In the genomic region with DNA sequence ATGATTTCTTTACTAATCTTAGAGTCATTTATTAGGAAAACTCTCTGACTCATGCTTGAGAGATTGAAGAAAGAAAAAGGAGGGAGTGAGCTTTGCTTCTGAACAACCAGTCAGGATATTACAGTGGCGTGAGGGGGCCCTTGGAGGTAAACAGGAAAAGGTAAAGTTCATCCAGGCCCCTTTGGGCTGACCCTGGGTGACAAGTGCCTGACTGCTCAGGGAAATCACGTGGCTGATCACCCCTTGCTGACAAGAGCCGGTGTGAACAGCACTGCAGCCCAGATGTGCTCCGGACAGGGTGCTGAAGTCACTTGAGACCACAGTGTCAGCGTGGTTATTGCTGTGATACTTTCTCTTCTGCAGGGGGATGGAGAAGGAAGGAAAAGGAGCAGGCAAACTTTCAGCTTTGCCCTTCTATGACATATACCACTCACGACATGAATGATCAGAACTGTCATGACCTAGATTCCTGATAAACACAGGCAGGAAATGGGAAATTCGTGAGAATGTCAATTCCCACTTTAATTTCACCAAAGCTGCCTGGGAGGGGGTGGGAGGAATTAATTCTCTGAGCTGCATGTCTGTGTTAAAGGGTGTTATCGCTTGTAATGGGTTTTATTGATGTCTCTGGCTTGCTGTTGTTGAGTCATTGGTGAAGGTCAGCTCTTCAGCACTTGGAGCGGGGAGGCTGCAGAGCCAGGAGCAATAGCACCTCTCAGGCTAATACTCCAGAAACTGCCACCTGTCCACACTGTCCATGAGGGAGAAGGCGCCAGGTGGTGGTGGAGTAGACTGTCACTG, we compare ENCODE assay signal across 1 cellular context.
TF ChIP-seq lines count a peak whose summit lies in the region.

No MANE protein-coding gene starts in this region.

TF ChIP-seq in HepG2, 621 proteins besides CTCF, POLR2A, EP300 and RAD21 (continued from another document and continues in another):
- TF ChIP-seq, protein P1, sequence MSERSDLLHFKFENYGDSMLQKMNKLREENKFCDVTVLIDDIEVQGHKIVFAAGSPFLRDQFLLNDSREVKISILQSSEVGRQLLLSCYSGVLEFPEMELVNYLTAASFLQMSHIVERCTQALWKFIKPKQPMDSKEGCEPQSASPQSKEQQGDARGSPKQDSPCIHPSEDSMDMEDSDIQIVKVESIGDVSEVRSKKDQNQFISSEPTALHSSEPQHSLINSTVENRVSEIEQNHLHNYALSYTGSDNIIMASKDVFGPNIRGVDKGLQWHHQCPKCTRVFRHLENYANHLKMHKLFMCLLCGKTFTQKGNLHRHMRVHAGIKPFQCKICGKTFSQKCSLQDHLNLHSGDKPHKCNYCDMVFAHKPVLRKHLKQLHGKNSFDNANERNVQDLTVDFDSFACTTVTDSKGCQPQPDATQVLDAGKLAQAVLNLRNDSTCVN (CRISPR knock-in tag; IDR thresholded peaks at IDR 0.05; ENCODE audit: borderline replicate concordance) = peak; percentile 71; the same call in 1 of the 2 replicates
- peak; percentile 60; the same call in 1 of the 2 replicates for TF ChIP-seq HIVEP1 (CRISPR knock-in tag; IDR thresholded peaks at IDR 0.05)
- TF ChIP-seq ZNF816 (CRISPR knock-in tag; IDR thresholded peaks at IDR 0.05; ENCODE audit: borderline replicate concordance) = peak; percentile 50; the same call in 1 of the 2 replicates
- peak; percentile 76 for TF ChIP-seq FOXK1 (CRISPR knock-in tag; IDR thresholded peaks at IDR 0.05; ENCODE audit: borderline replicate concordance, low read depth)
- TF ChIP-seq, protein P2, sequence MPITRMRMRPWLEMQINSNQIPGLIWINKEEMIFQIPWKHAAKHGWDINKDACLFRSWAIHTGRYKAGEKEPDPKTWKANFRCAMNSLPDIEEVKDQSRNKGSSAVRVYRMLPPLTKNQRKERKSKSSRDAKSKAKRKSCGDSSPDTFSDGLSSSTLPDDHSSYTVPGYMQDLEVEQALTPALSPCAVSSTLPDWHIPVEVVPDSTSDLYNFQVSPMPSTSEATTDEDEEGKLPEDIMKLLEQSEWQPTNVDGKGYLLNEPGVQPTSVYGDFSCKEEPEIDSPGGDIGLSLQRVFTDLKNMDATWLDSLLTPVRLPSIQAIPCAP (CRISPR knock-in tag; IDR thresholded peaks at IDR 0.05; ENCODE audit: low read depth) = 0 out of 2 replicates have a peak, but pooled peaks have one; percentile 26
- peak; percentile 81; the same call in 1 of the 2 replicates for TF ChIP-seq ZNF451 (CRISPR knock-in tag; IDR thresholded peaks at IDR 0.05)
- TF ChIP-seq CREB1 (IDR thresholded peaks at IDR 0.05) = no peak
- TF ChIP-seq CREB1 (CRISPR knock-in tag; IDR thresholded peaks at IDR 0.05) = 0 out of 2 replicates have a peak, but pooled peaks have one; percentile 45
- peak; percentile 85 for TF ChIP-seq PPARG (CRISPR knock-in tag; conservative IDR thresholded peaks at IDR 0.05)
- peak; percentile 93 for TF ChIP-seq FOXJ3 (CRISPR knock-in tag; IDR thresholded peaks at IDR 0.05; ENCODE audit: borderline replicate concordance)
- TF ChIP-seq ZNF629 (CRISPR knock-in tag; conservative IDR thresholded peaks at IDR 0.05) = peak; percentile 38; the same call in 1 of the 2 replicates
- TF ChIP-seq, protein P3, sequence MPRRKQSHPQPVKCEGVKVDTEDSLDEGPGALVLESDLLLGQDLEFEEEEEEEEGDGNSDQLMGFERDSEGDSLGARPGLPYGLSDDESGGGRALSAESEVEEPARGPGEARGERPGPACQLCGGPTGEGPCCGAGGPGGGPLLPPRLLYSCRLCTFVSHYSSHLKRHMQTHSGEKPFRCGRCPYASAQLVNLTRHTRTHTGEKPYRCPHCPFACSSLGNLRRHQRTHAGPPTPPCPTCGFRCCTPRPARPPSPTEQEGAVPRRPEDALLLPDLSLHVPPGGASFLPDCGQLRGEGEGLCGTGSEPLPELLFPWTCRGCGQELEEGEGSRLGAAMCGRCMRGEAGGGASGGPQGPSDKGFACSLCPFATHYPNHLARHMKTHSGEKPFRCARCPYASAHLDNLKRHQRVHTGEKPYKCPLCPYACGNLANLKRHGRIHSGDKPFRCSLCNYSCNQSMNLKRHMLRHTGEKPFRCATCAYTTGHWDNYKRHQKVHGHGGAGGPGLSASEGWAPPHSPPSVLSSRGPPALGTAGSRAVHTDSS (CRISPR knock-in tag; conservative IDR thresholded peaks at IDR 0.05) = no peak
- no peak for TF ChIP-seq U2AF2 (IDR thresholded peaks at IDR 0.05; ENCODE audit: low read depth, low read length)
- TF ChIP-seq, protein P4, sequence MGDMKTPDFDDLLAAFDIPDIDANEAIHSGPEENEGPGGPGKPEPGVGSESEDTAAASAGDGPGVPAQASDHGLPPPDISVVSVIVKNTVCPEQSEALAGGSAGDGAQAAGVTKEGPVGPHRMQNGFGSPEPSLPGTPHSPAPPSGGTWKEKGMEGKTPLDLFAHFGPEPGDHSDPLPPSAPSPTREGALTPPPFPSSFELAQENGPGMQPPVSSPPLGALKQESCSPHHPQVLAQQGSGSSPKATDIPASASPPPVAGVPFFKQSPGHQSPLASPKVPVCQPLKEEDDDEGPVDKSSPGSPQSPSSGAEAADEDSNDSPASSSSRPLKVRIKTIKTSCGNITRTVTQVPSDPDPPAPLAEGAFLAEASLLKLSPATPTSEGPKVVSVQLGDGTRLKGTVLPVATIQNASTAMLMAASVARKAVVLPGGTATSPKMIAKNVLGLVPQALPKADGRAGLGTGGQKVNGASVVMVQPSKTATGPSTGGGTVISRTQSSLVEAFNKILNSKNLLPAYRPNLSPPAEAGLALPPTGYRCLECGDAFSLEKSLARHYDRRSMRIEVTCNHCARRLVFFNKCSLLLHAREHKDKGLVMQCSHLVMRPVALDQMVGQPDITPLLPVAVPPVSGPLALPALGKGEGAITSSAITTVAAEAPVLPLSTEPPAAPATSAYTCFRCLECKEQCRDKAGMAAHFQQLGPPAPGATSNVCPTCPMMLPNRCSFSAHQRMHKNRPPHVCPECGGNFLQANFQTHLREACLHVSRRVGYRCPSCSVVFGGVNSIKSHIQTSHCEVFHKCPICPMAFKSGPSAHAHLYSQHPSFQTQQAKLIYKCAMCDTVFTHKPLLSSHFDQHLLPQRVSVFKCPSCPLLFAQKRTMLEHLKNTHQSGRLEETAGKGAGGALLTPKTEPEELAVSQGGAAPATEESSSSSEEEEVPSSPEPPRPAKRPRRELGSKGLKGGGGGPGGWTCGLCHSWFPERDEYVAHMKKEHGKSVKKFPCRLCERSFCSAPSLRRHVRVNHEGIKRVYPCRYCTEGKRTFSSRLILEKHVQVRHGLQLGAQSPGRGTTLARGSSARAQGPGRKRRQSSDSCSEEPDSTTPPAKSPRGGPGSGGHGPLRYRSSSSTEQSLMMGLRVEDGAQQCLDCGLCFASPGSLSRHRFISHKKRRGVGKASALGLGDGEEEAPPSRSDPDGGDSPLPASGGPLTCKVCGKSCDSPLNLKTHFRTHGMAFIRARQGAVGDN (CRISPR knock-in tag; IDR thresholded peaks at IDR 0.05) = peak; percentile 96
- TF ChIP-seq ZKSCAN8 (CRISPR knock-in tag; IDR thresholded peaks at IDR 0.05; ENCODE audit: borderline replicate concordance) = peak; percentile 36; the same call in 1 of the 2 replicates
- no peak; the same call in 1 of the 2 replicates for TF ChIP-seq SP4 (CRISPR knock-in tag; IDR thresholded peaks at IDR 0.05)
- peak; percentile 64; the same call in 1 of the 2 replicates for TF ChIP-seq RFXAP (CRISPR knock-in tag; IDR thresholded peaks at IDR 0.05; ENCODE audit: borderline replicate concordance)
- peak; percentile 68; the same call in 1 of the 2 replicates for TF ChIP-seq ZNF510 (CRISPR knock-in tag; IDR thresholded peaks at IDR 0.05; ENCODE audit: low read depth)
- peak; percentile 60 to 71; a peak in 3 of 4 replicates for TF ChIP-seq NR2F1 (CRISPR knock-in tag; IDR thresholded peaks at IDR 0.05)
- TF ChIP-seq, protein P5, sequence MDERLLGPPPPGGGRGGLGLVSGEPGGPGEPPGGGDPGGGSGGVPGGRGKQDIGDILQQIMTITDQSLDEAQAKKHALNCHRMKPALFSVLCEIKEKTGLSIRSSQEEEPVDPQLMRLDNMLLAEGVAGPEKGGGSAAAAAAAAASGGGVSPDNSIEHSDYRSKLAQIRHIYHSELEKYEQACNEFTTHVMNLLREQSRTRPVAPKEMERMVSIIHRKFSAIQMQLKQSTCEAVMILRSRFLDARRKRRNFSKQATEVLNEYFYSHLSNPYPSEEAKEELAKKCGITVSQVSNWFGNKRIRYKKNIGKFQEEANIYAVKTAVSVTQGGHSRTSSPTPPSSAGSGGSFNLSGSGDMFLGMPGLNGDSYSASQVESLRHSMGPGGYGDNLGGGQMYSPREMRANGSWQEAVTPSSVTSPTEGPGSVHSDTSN (CRISPR knock-in tag; IDR thresholded peaks at IDR 0.05) = no peak
- TF ChIP-seq CREM (IDR thresholded peaks at IDR 0.05) = peak; percentile 58; the same call in 1 of the 2 replicates
- no peak for TF ChIP-seq CREM (CRISPR knock-in tag; IDR thresholded peaks at IDR 0.05)
- no peak for TF ChIP-seq KDM5A (IDR thresholded peaks at IDR 0.05; ENCODE audit: borderline replicate concordance, low read length)
- TF ChIP-seq AHR (CRISPR knock-in tag; IDR thresholded peaks at IDR 0.05) = 0 out of 2 replicates have a peak, but pooled peaks have one; percentile 30
- TF ChIP-seq ISL2 (CRISPR knock-in tag; IDR thresholded peaks at IDR 0.05) = peak; percentile 76; the same call in 1 of the 2 replicates
- no peak for TF ChIP-seq ZNF841 (CRISPR knock-in tag; IDR thresholded peaks at IDR 0.05; ENCODE audit: borderline replicate concordance)
- TF ChIP-seq, protein P6, sequence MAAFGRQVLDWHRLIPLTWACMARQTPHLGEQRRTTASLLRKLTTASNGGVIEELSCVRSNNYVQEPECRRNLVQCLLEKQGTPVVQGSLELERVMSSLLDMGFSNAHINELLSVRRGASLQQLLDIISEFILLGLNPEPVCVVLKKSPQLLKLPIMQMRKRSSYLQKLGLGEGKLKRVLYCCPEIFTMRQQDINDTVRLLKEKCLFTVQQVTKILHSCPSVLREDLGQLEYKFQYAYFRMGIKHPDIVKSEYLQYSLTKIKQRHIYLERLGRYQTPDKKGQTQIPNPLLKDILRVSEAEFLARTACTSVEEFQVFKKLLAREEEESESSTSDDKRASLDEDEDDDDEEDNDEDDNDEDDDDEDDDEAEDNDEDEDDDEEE (CRISPR knock-in tag; IDR thresholded peaks at IDR 0.05) = peak; percentile 59; the same call in 1 of the 2 replicates
- TF ChIP-seq, protein P7, sequence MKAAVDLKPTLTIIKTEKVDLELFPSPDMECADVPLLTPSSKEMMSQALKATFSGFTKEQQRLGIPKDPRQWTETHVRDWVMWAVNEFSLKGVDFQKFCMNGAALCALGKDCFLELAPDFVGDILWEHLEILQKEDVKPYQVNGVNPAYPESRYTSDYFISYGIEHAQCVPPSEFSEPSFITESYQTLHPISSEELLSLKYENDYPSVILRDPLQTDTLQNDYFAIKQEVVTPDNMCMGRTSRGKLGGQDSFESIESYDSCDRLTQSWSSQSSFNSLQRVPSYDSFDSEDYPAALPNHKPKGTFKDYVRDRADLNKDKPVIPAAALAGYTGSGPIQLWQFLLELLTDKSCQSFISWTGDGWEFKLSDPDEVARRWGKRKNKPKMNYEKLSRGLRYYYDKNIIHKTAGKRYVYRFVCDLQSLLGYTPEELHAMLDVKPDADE (CRISPR knock-in tag; IDR thresholded peaks at IDR 0.05) = 0 out of 2 replicates have a peak, but pooled peaks have one; percentile 43
- TF ChIP-seq, protein P8, sequence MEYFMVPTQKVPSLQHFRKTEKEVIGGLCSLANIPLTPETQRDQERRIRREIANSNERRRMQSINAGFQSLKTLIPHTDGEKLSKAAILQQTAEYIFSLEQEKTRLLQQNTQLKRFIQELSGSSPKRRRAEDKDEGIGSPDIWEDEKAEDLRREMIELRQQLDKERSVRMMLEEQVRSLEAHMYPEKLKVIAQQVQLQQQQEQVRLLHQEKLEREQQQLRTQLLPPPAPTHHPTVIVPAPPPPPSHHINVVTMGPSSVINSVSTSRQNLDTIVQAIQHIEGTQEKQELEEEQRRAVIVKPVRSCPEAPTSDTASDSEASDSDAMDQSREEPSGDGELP (IDR thresholded peaks at IDR 0.05; ENCODE audit: borderline replicate concordance, low read depth) = peak; percentile 63; the same call in 1 of the 2 replicates
- TF ChIP-seq, protein P9, sequence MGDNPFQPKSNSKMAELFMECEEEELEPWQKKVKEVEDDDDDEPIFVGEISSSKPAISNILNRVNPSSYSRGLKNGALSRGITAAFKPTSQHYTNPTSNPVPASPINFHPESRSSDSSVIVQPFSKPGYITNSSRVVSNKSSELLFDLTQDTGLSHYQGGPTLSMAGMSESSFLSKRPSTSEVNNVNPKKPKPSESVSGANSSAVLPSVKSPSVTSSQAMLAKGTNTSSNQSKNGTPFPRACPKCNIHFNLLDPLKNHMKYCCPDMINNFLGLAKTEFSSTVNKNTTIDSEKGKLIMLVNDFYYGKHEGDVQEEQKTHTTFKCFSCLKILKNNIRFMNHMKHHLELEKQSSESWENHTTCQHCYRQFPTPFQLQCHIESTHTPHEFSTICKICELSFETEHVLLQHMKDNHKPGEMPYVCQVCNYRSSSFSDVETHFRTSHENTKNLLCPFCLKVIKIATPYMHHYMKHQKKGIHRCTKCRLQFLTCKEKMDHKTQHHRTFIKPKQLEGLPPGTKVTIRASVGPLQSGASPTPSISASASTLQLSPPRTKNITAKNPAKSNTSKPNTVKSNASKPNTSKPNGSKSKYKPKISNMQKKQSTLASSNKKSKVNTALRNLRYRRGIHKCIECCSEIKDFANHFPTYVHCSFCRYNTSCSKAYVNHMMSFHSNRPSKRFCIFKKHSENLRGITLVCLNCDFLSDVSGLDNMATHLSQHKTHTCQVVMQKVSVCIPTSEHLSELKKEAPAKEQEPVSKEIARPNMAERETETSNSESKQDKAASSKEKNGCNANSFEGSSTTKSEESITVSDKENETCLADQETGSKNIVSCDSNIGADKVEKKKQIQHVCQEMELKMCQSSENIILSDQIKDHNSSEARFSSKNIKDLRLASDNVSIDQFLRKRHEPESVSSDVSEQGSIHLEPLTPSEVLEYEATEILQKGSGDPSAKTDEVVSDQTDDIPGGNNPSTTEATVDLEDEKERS (CRISPR knock-in tag; IDR thresholded peaks at IDR 0.05) = 0 out of 2 replicates have a peak, but pooled peaks have one; percentile 55
- no peak for TF ChIP-seq ZNF614 (CRISPR knock-in tag; IDR thresholded peaks at IDR 0.05; ENCODE audit: borderline replicate concordance)
